ENCODE assay signal across 8 cellular contexts in the genomic region with DNA sequence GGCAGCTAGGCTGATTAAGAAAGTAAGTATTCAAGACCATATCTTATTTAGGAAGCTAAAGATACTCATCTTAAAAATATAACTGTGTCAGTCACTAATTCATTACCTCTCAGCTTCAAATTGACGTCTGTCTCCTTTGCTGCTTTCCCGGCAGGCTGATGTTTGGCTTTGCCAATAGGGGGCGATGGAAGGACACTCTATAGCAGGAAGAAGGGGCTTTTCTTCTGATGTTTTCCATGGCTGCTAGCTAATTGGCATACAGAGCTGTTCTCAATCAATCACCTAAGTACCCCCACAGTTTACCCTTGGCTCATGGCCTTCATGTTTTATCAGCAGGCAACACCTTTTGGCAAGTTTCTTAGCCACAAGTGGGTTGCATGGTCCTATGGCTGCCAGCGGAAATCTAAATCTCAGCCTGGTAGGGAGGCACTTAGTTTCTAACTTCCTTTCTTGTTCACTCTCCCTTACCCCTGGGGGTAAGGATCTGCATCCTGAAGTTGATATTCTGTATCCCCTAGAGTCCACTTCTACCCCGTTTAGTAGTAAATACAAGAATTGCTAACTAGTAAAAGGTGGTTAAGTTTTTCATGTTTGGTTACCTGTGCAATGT. TPM values are rescaled to one million over a fixed set of nuclear protein-coding genes. Genes with fewer than 3 reads are reported as not detected.
A peak's percentile ranks its signal among the peaks of the same experiment; 100 is the strongest.
DNase-seq lines count a peak whose midpoint lies in the region; ATAC-seq and FAIRE-seq lines count a peak whose summit lies in the region.

No MANE protein-coding gene starts in this region.

- H3K27ac Mint-ChIP-seq in activated CD8-positive, alpha-beta T cell treated with anti-CD3 and anti-CD28 coated beads, Interleukin-2, amount 10 ng/mL, durations not matched to agents 7 days and 5 days = no peak overlapping the region

- peak; percentile 49 for DNase-seq in CD1c-positive myeloid dendritic cell (ENCODE audit: extremely low spot score)
- DNase-seq in GM18507 (ENCODE audit: extremely low spot score, insufficient read length, low read depth) = peak; percentile 32
- peak; percentile 37 for DNase-seq in NCI-H2081 treated with DMSO at 0.1 percent for 48 hours (lab: John Stamatoyannopoulos, UW)
- peak; percentile 60 for DNase-seq in activated CD8-positive, alpha-beta T cell treated with anti-CD3 and anti-CD28 coated beads, Interleukin-2, amount 10 ng/mL, durations not matched to agents 7 days and 5 days
- DNase-seq in iPS-NIHi11 (ENCODE audit: low spot score) = peak; percentile 77

- peak; percentile 88 for FAIRE-seq in GM18507 (lab: Jason Lieb, UNC)

- H3K9me3 Mint-ChIP-seq in activated CD8-positive, alpha-beta T cell treated with anti-CD3 and anti-CD28 coated beads, Interleukin-2, amount 10 ng/mL, durations not matched to agents 7 days and 5 days (ENCODE audit: insufficient read depth) = no peaks in the 10 kb centered on the region

- CTCF ChIA-PET in activated CD8-positive, alpha-beta T cell treated with anti-CD3 and anti-CD28 coated beads, Interleukin-2, amount 10 ng/mL, durations not matched to agents 7 days and 5 days (lab: Charles Lee) = interaction anchor here (0.6 to 3.4 kb wide), 34 partner anchors 9 to 444 kb away, joined by 3 to 76 read pairs (median 4); a partner anchor contains a TSS

- H3K27me3 Mint-ChIP-seq in activated CD8-positive, alpha-beta T cell treated with anti-CD3 and anti-CD28 coated beads, Interleukin-2, amount 10 ng/mL, durations not matched to agents 7 days and 5 days (ENCODE audit: low read depth) = peaks cover 8% of the 10 kb centered on the region

- H3K36me3 Mint-ChIP-seq in activated CD8-positive, alpha-beta T cell treated with anti-CD3 and anti-CD28 coated beads, Interleukin-2, amount 10 ng/mL, durations not matched to agents 7 days and 5 days (ENCODE audit: low read depth) = no peaks in the 10 kb centered on the region

- POLR2A ChIA-PET in activated CD8-positive, alpha-beta T cell treated with anti-CD3 and anti-CD28 coated beads, Interleukin-2, amount 10 ng/mL, durations not matched to agents 7 days and 5 days (lab: Charles Lee) = no interaction called here

- H3K4me3 Mint-ChIP-seq in activated CD8-positive, alpha-beta T cell treated with anti-CD3 and anti-CD28 coated beads, Interleukin-2, amount 10 ng/mL, durations not matched to agents 7 days and 5 days = no peak overlapping the region

- no peaks in the 10 kb centered on the region for H3K4me1 Mint-ChIP-seq in activated CD8-positive, alpha-beta T cell treated with anti-CD3 and anti-CD28 coated beads, Interleukin-2, amount 10 ng/mL, durations not matched to agents 7 days and 5 days (ENCODE audit: low read depth)

- ATAC-seq in activated CD8-positive, alpha-beta T cell treated with anti-CD3 and anti-CD28 coated beads, Interleukin-2, amount 10 ng/mL, durations not matched to agents 7 days and 5 days = peak; percentile 42
- ATAC-seq in GM21367 (IDR thresholded peaks at IDR 0.05; ENCODE audit: unreplicated experiment) = no peak
- ATAC-seq in HG03378 (IDR thresholded peaks at IDR 0.05; ENCODE audit: unreplicated experiment) = no peak
- no peak for ATAC-seq in HG03097 (IDR thresholded peaks at IDR 0.05; ENCODE audit: low FRiP score, unreplicated experiment)

RNA-seq across cellular contexts. Expression of a gene that starts 45.0 kb away (rescaled TPM):
- under 1 TPM; 0.16 to 0.18 TPM for total RNA-seq in activated CD8-positive, alpha-beta T cell treated with anti-CD3 and anti-CD28 coated beads, Interleukin-2, amount 10 ng/mL, durations not matched to agents 7 days and 5 days
